In genomic region chr3:15315003-15315402, GRCh38 we compare ENCODE assay signal across 11 cellular contexts. TPM values are rescaled to one million over a fixed set of nuclear protein-coding genes. Genes with fewer than 3 reads are reported as not detected.
DNase-seq lines count a peak whose midpoint lies in the region; TF ChIP-seq lines count a peak whose summit lies in the region.
"Had no signal": no experiment of that assay in that cellular context is flagged by ENCODE, and none has a peak within 500 bp of the region (broad histone marks: within the 10 kb centered on the region; RNA-seq: fewer than 3 reads in every experiment).

No MANE protein-coding gene starts in this region.

- H2BK5ac ChIP-seq in mesenchymal stem cell (ENCODE audit: low read depth, low read length, poor library complexity, severe bottlenecking): no peak overlapping the region

- peaks cover 2% of the 10 kb centered on the region for H3K36me3 Mint-ChIP-seq in activated T-cell treated with anti-CD3 and anti-CD28 coated beads, Interleukin-2, amount 50 U/mL, for 24 hours (ENCODE audit: low read depth)
- H3K36me3 Mint-ChIP-seq in activated CD4-positive, alpha-beta memory T cell treated with anti-CD3 and anti-CD28 coated beads for 36 hours: peaks cover 8% of the 10 kb centered on the region
- peaks cover 20% of the 10 kb centered on the region for H3K36me3 Mint-ChIP-seq in Caco-2 (ENCODE audit: insufficient read depth, unreplicated experiment)

- no peak for TF ChIP-seq CTCF in uterus (IDR thresholded peaks at IDR 0.05)
- no peak for TF ChIP-seq CTCF in Caco-2 (IDR thresholded peaks at IDR 0.05; ENCODE audit: insufficient read depth in 1 of 2, low read depth in 1 of 2, low read length in 1 of 2, severe bottlenecking in 1 of 2, unreplicated experiment in 1 of 2)

- H3K4ac ChIP-seq in mesenchymal stem cell (ENCODE audit: low read depth in 1 of 2, low read length in 2 of 2): no peak overlapping the region

- no peak for TF ChIP-seq POLR2A in uterus (IDR thresholded peaks at IDR 0.05)

- H3K4me3 Mint-ChIP-seq in activated T-cell treated with anti-CD3 and anti-CD28 coated beads, Interleukin-2, amount 50 U/mL, for 24 hours: no peak overlapping the region
- no peak overlapping the region for H3K4me3 Mint-ChIP-seq in activated CD4-positive, alpha-beta memory T cell treated with anti-CD3 and anti-CD28 coated beads for 36 hours
- H3K4me3 Mint-ChIP-seq in Caco-2 (ENCODE audit: unreplicated experiment): no peak overlapping the region

- H2AFZ ChIP-seq in mesenchymal stem cell (ENCODE audit: low read depth, low read length): no peak overlapping the region

- no peak overlapping the region for H2AK5ac ChIP-seq in mesenchymal stem cell (ENCODE audit: low read length, severe bottlenecking)

- H3K4me3 ChIP-seq in mesenchymal stem cell (ENCODE audit: insufficient read depth in 1 of 2, low read depth in 1 of 2, low read length in 2 of 2) (no peak overlapping the region), uterus (no peak overlapping the region), Caco-2 (ENCODE audit: low read depth, low read length) (no peak overlapping the region)
- H3K4me3 ChIP-seq: Peyer's patch had no signal

- H4K8ac ChIP-seq in mesenchymal stem cell (ENCODE audit: low read length): no peak overlapping the region

- H3K27me3 Mint-ChIP-seq in activated T-cell treated with anti-CD3 and anti-CD28 coated beads, Interleukin-2, amount 50 U/mL, for 24 hours: no peaks in the 10 kb centered on the region
- no peaks in the 10 kb centered on the region for H3K27me3 Mint-ChIP-seq in activated CD4-positive, alpha-beta memory T cell treated with anti-CD3 and anti-CD28 coated beads for 36 hours
- no peaks in the 10 kb centered on the region for H3K27me3 Mint-ChIP-seq in Caco-2 (ENCODE audit: insufficient read depth, unreplicated experiment)

- H3K27me3 ChIP-seq in mesenchymal stem cell (ENCODE audit: control insufficient read depth in 1 of 2, insufficient read depth in 1 of 2, low read length in 2 of 2) (no peaks in the 10 kb centered on the region), uterus (no peaks in the 10 kb centered on the region), Caco-2 (replicated peaks; ENCODE audit: control insufficient read depth, insufficient read depth, low read length) (no peaks in the 10 kb centered on the region)
- H3K27me3 ChIP-seq: Peyer's patch had no signal

- no peak overlapping the region for H3K23ac ChIP-seq in mesenchymal stem cell (ENCODE audit: low read length in 2 of 2)

- no peak overlapping the region for H2BK120ac ChIP-seq in mesenchymal stem cell (ENCODE audit: low read depth, low read length)

- H3K4me1 Mint-ChIP-seq in activated T-cell treated with anti-CD3 and anti-CD28 coated beads, Interleukin-2, amount 50 U/mL, for 24 hours (ENCODE audit: low read depth): peaks cover 87% of the 10 kb centered on the region
- H3K4me1 Mint-ChIP-seq in activated CD4-positive, alpha-beta memory T cell treated with anti-CD3 and anti-CD28 coated beads for 36 hours (ENCODE audit: low read depth): peaks cover 91% of the 10 kb centered on the region
- H3K4me1 Mint-ChIP-seq in Caco-2 (ENCODE audit: low read depth, unreplicated experiment): peaks cover 23% of the 10 kb centered on the region

- H3K4me1 ChIP-seq in mesenchymal stem cell (ENCODE audit: control insufficient read depth, insufficient read depth, low read depth, low read length) (peaks cover 4% of the 10 kb centered on the region), uterus (peaks cover 21 to 25% of the 10 kb centered on the region in 2 donors), Caco-2 (peaks cover 47% of the 10 kb centered on the region)

- CTCF ChIA-PET in activated CD4-positive, alpha-beta memory T cell treated with anti-CD3 and anti-CD28 coated beads for 36 hours (lab: Charles Lee): interaction anchor here (1.4 kb wide), 1 partner anchor 47 kb away, joined by 4 read pairs; no protein-coding TSS in a partner anchor
- CTCF ChIA-PET in Caco-2 (lab: Charles Lee): no interaction called here

- peak overlapping the region; percentile 52 for H3K9ac ChIP-seq in mesenchymal stem cell (ENCODE audit: low read length)

- peaks cover 0 to 19% of the 10 kb centered on the region in 2 experiments for H3K36me3 ChIP-seq in mesenchymal stem cell (ENCODE audit: control insufficient read depth in 1 of 2, insufficient read depth in 2 of 2, low read depth in 1 of 2, low read length in 2 of 2)
- H3K36me3 ChIP-seq in uterus: no peaks in the 10 kb centered on the region
- no peaks in the 10 kb centered on the region for H3K36me3 ChIP-seq in Caco-2 (ENCODE audit: control insufficient read depth, insufficient read depth, low read length)
- H3K36me3 ChIP-seq: Peyer's patch had no signal

- H3K18ac ChIP-seq in mesenchymal stem cell (ENCODE audit: low read depth in 1 of 2, low read length in 2 of 2): no peak overlapping the region

- 100% methylated on average over 2 of the region's 4 CpGs for WGBS in mesenchymal stem cell

- H2BK12ac ChIP-seq in mesenchymal stem cell (ENCODE audit: low read length in 2 of 2): no peak overlapping the region

- peaks cover 7% of the 10 kb centered on the region for H3K79me1 ChIP-seq in mesenchymal stem cell (replicated peaks; ENCODE audit: low read length, poor library complexity, severe bottlenecking)

- H3K27ac Mint-ChIP-seq in activated T-cell treated with anti-CD3 and anti-CD28 coated beads, Interleukin-2, amount 50 U/mL, for 24 hours: peak overlapping the region; percentile 66
- H3K27ac Mint-ChIP-seq in activated CD4-positive, alpha-beta memory T cell treated with anti-CD3 and anti-CD28 coated beads for 36 hours: peak overlapping the region; percentile 61
- no peak overlapping the region for H3K27ac Mint-ChIP-seq in Caco-2 (ENCODE audit: unreplicated experiment)

- POLR2A ChIA-PET in activated CD4-positive, alpha-beta memory T cell treated with anti-CD3 and anti-CD28 coated beads for 36 hours (lab: Charles Lee): no interaction called here
- POLR2A ChIA-PET in Caco-2 (lab: Charles Lee): no interaction called here

- H4K91ac ChIP-seq in mesenchymal stem cell (ENCODE audit: low read length): no peak overlapping the region

- no peak overlapping the region for H3K4me2 ChIP-seq in mesenchymal stem cell (ENCODE audit: low read length, poor library complexity, severe bottlenecking)

- intact Hi-C loops in activated CD4-positive, alpha-beta memory T cell treated with anti-CD3 and anti-CD28 coated beads for 36 hours (cut with micrococcal nuclease): no loop called here
- intact Hi-C loops in uterus (cut with DNase I; ENCODE audit: low total_unique reads): no loop called here
- intact Hi-C loops in Caco-2 (cut with micrococcal nuclease; ENCODE audit: unreplicated experiment): no loop called here

- H3K9me3 Mint-ChIP-seq in activated T-cell treated with anti-CD3 and anti-CD28 coated beads, Interleukin-2, amount 50 U/mL, for 24 hours: no peaks in the 10 kb centered on the region
- H3K9me3 Mint-ChIP-seq in activated CD4-positive, alpha-beta memory T cell treated with anti-CD3 and anti-CD28 coated beads for 36 hours: no peaks in the 10 kb centered on the region
- H3K9me3 Mint-ChIP-seq in Caco-2 (ENCODE audit: unreplicated experiment): no peaks in the 10 kb centered on the region

- H3K9me3 ChIP-seq in mesenchymal stem cell (ENCODE audit: control insufficient read depth, low read length) (no peaks in the 10 kb centered on the region), uterus (no peaks in the 10 kb centered on the region), Caco-2 (no peaks in the 10 kb centered on the region)
- H3K9me3 ChIP-seq: Peyer's patch had no signal

- no TSS peak for BruUV-seq in Caco-2 (replicated peaks; lab: Mats Ljungman, UMichigan)

- no peak overlapping the region for H3K27ac ChIP-seq in mesenchymal stem cell (ENCODE audit: low read length, poor library complexity, severe bottlenecking)
- H3K27ac ChIP-seq in uterus: peak overlapping the region; percentile 93 to 97

- no peak for DNase-seq in activated T-cell treated with anti-CD3 and anti-CD28 coated beads, Interleukin-2, amount 50 U/mL, for 24 hours
- no peak for DNase-seq in activated T-cell treated with anti-CD3 and anti-CD28 coated beads, Interleukin-2, amount 50 U/mL, for 1 hour
- DNase-seq in activated CD4-positive, alpha-beta memory T cell treated with anti-CD3 and anti-CD28 coated beads for 36 hours: peak; percentile 53
- no peak for DNase-seq in mesenchymal stem cell
- no peak for DNase-seq in uterus
- no peak for DNase-seq in activated T-cell treated with anti-CD3 and anti-CD28 coated beads, Interleukin-2, amount 50 U/mL, for 48 hours
- no peak for DNase-seq in Caco-2
- no peak for DNase-seq in NK-92 (lab: John Stamatoyannopoulos, UW; ENCODE audit: unreplicated experiment)
- DNase-seq: NCI-H1436; stimulated activated CD4-positive, alpha-beta T cell treated with anti-CD3 and anti-CD28 coated beads, Interleukin-4, amount 100 ng/mL, for 1 hour had no signal

- no peak overlapping the region for H3K14ac ChIP-seq in mesenchymal stem cell (ENCODE audit: low read length in 2 of 2)

- no peak overlapping the region for H2BK15ac ChIP-seq in mesenchymal stem cell (ENCODE audit: low read depth, poor library complexity, severe bottlenecking)

RNA-seq across cellular contexts. Expression of gene SH3BP5, which starts 17.4 kb away (rescaled TPM):
- total RNA-seq in activated CD4-positive, alpha-beta memory T cell treated with anti-CD3 and anti-CD28 coated beads for 36 hours: 10 to 100 TPM; 33.6 to 37.5 TPM
- 8.4 TPM for polyA plus RNA-seq in mesenchymal stem cell (2013, experiment 1 of 2)
- 8.4 TPM for polyA plus RNA-seq in mesenchymal stem cell (2013, experiment 2 of 2)
- total RNA-seq in uterus: 100 to 1,000 TPM in 1 of 4 donors, 10 to 100 TPM in 3; 58.8 to 154 (median 75.5) TPM
- total RNA-seq in Caco-2 (2022): 20.8 and 26.1 TPM in 2 replicates
